Comparison of ENCODE assay signal across 8 cellular contexts in the genomic region with DNA sequence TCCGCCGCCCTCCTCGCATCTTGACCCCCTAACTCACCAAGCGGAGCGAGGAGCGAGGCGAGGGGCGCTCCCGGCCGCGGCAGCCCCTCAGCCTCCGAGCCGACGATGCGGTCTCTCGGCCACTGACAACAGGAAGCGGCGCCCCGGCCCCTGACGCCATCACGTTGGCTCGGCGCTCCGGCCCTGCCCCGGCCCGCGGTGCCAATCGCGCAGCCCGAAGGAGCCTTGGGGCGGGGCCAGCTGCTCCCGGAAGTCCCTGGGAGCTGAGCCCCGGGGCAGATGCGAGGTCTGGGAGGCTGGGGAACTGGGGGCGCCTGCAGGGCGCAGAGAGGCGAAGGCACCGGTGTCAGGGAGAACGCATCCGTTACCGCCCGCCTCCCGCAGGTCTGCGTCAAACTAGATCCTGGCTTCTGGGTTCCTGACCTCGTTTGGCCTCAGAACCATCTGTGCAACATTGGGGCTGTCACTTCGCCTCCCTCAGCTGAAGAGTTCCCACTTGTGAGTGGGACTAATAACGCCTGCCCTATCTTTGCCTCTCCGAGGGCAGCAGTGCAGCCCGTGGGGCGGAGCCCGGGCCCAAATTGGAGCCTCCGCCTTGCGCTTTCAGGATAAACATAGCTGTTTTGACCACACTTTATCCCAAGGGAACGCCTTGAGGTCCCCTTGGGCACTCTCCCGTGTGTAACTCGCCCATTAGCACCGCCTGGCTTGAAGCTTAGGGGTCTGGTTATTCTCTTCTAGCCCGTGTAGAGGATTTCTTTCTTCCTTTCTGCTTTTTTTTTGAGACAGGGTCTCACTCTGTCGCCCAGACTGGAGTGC. TPM values are rescaled to one million over a fixed set of nuclear protein-coding genes. Genes with fewer than 3 reads are reported as not detected.
DNase-seq lines count a peak whose midpoint lies in the region; ATAC-seq and TF ChIP-seq lines count a peak whose summit lies in the region.
"Not testable (repeated sequence)": the region's sequence is repeated elsewhere in the genome, so short reads cannot be mapped to it uniquely, and the experiment has no call there.

PLEKHM1 (minus strand) TSS at position 107 of the 819 bp plus-strand sequence. CDS start 8,237 bp downstream, outside the sequence.

- ATAC-seq in GM19395 (IDR thresholded peaks at IDR 0.05; ENCODE audit: unreplicated experiment) (peak; percentile 94), HG03520 (IDR thresholded peaks at IDR 0.05; ENCODE audit: unreplicated experiment) (peak; percentile 90), left lung (peak; percentile 94)

- not testable (repeated sequence) for H3K9me3 ChIP-seq in left lung

- H3K27ac ChIP-seq in C4-2B (peak within 1 kb of the TSS; percentile 47), left lung (peak within 1 kb of the TSS; percentile 86 to 93)

- not testable (repeated sequence) for H3K27me3 ChIP-seq in left lung

- not testable (repeated sequence) for H3K36me3 ChIP-seq in left lung

- H3K4me1 ChIP-seq in left lung: peaks cover 7 to 39% of the 10 kb centered on the region in 2 donors

- intact Hi-C loops in left lung (cut with DNase I): not testable (repeated sequence)

- peak within 1 kb of the TSS; percentile 50 to 66 for H3K4me3 ChIP-seq in left lung

- TF ChIP-seq CTCF in C4-2B (conservative IDR thresholded peaks at IDR 0.05); left lung (IDR thresholded peaks at IDR 0.05): not testable (repeated sequence)

- DNase-seq in NCI-H748 treated with DMSO at 0.1 percent for 48 hours (lab: John Stamatoyannopoulos, UW) (peak; percentile 41), dermis blood vessel endothelial cell (peak; percentile 82), left lung (peak; percentile 89 to 98)
- peak; percentile 84 to 88 for DNase-seq in activated CD4-positive, alpha-beta T cell treated with anti-CD3 and anti-CD28 coated beads, Interleukin-2, amount 50 U/mL, for 48 hours
- DNase-seq in stimulated activated CD4-positive, alpha-beta T cell treated with anti-CD3 and anti-CD28 coated beads, Interleukin-2, amount 100 ng/mL, for 24 hours: peak; percentile 82 to 88

RNA-seq across cellular contexts. Expression of gene PLEKHM1, which starts in this region (rescaled TPM):
- total RNA-seq in dermis blood vessel endothelial cell (27.4 and 28.5 TPM in 2 replicates), left lung (10 to 100 TPM; 58.4 to 96.9 TPM)

Comparison
In these comparisons a context has a peak if more than half of its experiments do, and no peak if none do; other contexts are left out.
1. Peak in every context shown above with its lines: DNase-seq, ATAC-seq, H3K4me3 ChIP-seq and H3K27ac ChIP-seq.
2. DNase-seq: peak in every context shown above with its lines; median percentile 94 in left lung; 86 in activated CD4-positive, alpha-beta T cell treated with anti-CD3 and anti-CD28 coated beads, Interleukin-2, amount 50 U/mL, for 48 hours; 85 in stimulated activated CD4-positive, alpha-beta T cell treated with anti-CD3 and anti-CD28 coated beads, Interleukin-2, amount 100 ng/mL, for 24 hours; 82 in dermis blood vessel endothelial cell; 41 in NCI-H748 treated with DMSO at 0.1 percent for 48 hours.